ENCODE assay signal across 11 cellular contexts in the genomic region with DNA sequence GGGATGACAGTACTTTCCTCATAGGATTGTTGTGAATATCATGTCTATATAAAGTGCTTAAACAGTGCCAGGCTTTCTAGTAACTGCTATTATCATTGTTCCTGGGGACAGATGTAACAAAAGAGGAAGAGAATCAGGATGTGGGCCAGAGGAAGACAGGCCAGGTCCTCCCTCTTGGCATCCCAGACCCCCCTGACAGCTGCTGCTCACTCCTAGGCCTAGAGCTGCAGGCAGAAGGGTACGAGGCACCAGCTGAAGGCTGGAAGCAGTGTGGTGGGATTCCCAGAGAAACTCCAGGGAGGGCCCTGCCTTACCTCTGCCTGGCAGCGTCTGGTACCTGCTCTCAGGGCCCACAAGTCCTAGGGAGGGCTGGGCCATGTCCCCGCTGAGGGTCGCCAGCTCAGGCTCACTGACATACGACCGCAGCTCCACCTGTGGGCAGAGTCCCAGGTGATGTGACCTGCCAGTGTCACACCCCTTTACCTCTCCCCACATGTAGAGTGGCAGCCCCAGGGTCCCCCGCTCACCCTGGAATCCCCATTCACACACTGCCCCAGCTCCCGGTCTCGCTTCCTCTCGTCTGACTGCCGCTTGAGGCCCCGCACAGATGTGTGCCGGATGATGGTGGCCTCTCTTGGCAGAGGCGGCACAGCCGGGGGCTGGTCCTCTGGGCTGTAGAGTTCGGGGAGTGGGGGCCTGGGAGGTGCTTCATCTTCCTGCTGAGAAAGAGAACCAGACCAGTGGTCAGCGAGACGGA. TPM values are rescaled to one million over a fixed set of nuclear protein-coding genes. Genes with fewer than 3 reads are reported as not detected.
DNase-seq lines count a peak whose midpoint lies in the region; ATAC-seq and TF ChIP-seq lines count a peak whose summit lies in the region.
"Had no signal": no experiment of that assay in that cellular context is flagged by ENCODE, and none has a peak within 500 bp of the region (broad histone marks: within the 10 kb centered on the region; RNA-seq: fewer than 3 reads in every experiment).

No MANE protein-coding gene starts in this region.

- TF ChIP-seq CTCF in left ventricle myocardium inferior (IDR thresholded peaks at IDR 0.05; ENCODE audit: borderline replicate concordance) (no peak), upper lobe of left lung (IDR thresholded peaks at IDR 0.05) (no peak)

- H3K27ac ChIP-seq in left ventricle myocardium inferior (replicated peaks) (peak overlapping the region; percentile 67), muscle layer of duodenum (ENCODE audit: low read length) (peak overlapping the region; percentile 53), upper lobe of left lung (peak overlapping the region; percentile 59 to 74 (median 70))
- H3K27ac ChIP-seq: neutrophil, SK-N-MC had no signal

- intact Hi-C loops in left ventricle myocardium inferior (cut with micrococcal nuclease) (no loop called here), Right ventricle myocardium inferior (cut with DNase I) (no loop called here)

- TF ChIP-seq EP300 in upper lobe of left lung (IDR thresholded peaks at IDR 0.05): no peak

- peaks cover 23% of the 10 kb centered on the region for H3K4me1 Mint-ChIP-seq in activated T-helper 17 cell treated with anti-CD3 and anti-CD28 coated beads, Interleukin-2, amount 50 U/mL, for 72 hours

- peaks cover 46% of the 10 kb centered on the region for H3K36me3 Mint-ChIP-seq in activated T-helper 17 cell treated with anti-CD3 and anti-CD28 coated beads, Interleukin-2, amount 50 U/mL, for 72 hours (ENCODE audit: low read depth)

- peak overlapping the region; percentile 88 for H3K27ac Mint-ChIP-seq in activated T-helper 17 cell treated with anti-CD3 and anti-CD28 coated beads, Interleukin-2, amount 50 U/mL, for 72 hours

- TF ChIP-seq POLR2A in upper lobe of left lung (IDR thresholded peaks at IDR 0.05): no peak

- H3K9me3 ChIP-seq in left ventricle myocardium inferior (replicated peaks) (no peaks in the 10 kb centered on the region), muscle layer of duodenum (ENCODE audit: control insufficient read depth in 1 of 2, low read length in 2 of 2) (no peaks in the 10 kb centered on the region), upper lobe of left lung (no peaks in the 10 kb centered on the region)
- H3K9me3 ChIP-seq: neutrophil had no signal

- peaks cover 7% of the 10 kb centered on the region for H3K36me3 ChIP-seq in left ventricle myocardium inferior
- no peaks in the 10 kb centered on the region for H3K36me3 ChIP-seq in muscle layer of duodenum (ENCODE audit: control insufficient read depth in 1 of 2, insufficient read depth in 2 of 2, low read length in 2 of 2)
- peaks cover 0 to 11% (median 2%) of the 10 kb centered on the region in 4 donors for H3K36me3 ChIP-seq in upper lobe of left lung
- H3K36me3 ChIP-seq: neutrophil had no signal

- ATAC-seq in Right ventricle myocardium inferior (no peak), upper lobe of left lung (ENCODE audit: low FRiP score in 2 of 2) (peak in 1 of 2 donors; percentile 2)
- no peak for ATAC-seq in activated T-helper 17 cell treated with anti-CD3 and anti-CD28 coated beads, Interleukin-2, amount 50 U/mL, for 72 hours (replicated peaks)

- peak overlapping the region; percentile 69 for H3K4me3 Mint-ChIP-seq in activated T-helper 17 cell treated with anti-CD3 and anti-CD28 coated beads, Interleukin-2, amount 50 U/mL, for 72 hours
- H3K4me3 Mint-ChIP-seq: activated T-helper 1 cell treated with anti-CD3 and anti-CD28 coated beads, Interleukin-12 subunit alpha, Interleukin-12 subunit beta, Interleukin-2, Interleukin-4 antibody, amounts not matched to agents 30 ng/mL and 10 ng/mL and 1 ng/mL, durations not matched to agents 14 hours and 24 hours and 36 hours had no signal

- 79 to 91% methylated on average over 7 to 17 of the region's 18 CpGs for WGBS in upper lobe of left lung, 2 donors

- no peaks in the 10 kb centered on the region for H3K27me3 Mint-ChIP-seq in activated T-helper 17 cell treated with anti-CD3 and anti-CD28 coated beads, Interleukin-2, amount 50 U/mL, for 72 hours

- H3K27me3 ChIP-seq in left ventricle myocardium inferior (ENCODE audit: low read depth): no peaks in the 10 kb centered on the region
- H3K27me3 ChIP-seq in muscle layer of duodenum (ENCODE audit: low read depth, low read length): no peaks in the 10 kb centered on the region
- H3K27me3 ChIP-seq in upper lobe of left lung: no peaks in the 10 kb centered on the region
- H3K27me3 ChIP-seq: neutrophil had no signal

- DNase-seq in left ventricle myocardium inferior (no peak), Right ventricle myocardium inferior (ENCODE audit: missing footprints) (no peak), upper lobe of left lung (peak in 1 of 2 donors; percentile 63), NCI-H2029 treated with DMSO at 0.1 percent for 48 hours (lab: John Stamatoyannopoulos, UW) (no peak), cerebellum (ENCODE audit: low spot score) (no peak)
- no peak for DNase-seq in stimulated activated CD4-positive, alpha-beta T cell treated with anti-CD3 and anti-CD28 coated beads, Interleukin-2, amount 100 ng/mL, for 48 hours

- H3K4me3 ChIP-seq in left ventricle myocardium inferior (no peak overlapping the region), muscle layer of duodenum (ENCODE audit: low read depth in 1 of 2, low read length in 2 of 2) (no peak overlapping the region), upper lobe of left lung (no peak overlapping the region)
- H3K4me3 ChIP-seq: SK-N-MC had no signal

- H3K9me3 Mint-ChIP-seq in activated T-helper 17 cell treated with anti-CD3 and anti-CD28 coated beads, Interleukin-2, amount 50 U/mL, for 72 hours: no peaks in the 10 kb centered on the region
- H3K9me3 Mint-ChIP-seq: activated T-helper 1 cell treated with anti-CD3 and anti-CD28 coated beads, Interleukin-12 subunit alpha, Interleukin-12 subunit beta, Interleukin-2, Interleukin-4 antibody, amounts not matched to agents 30 ng/mL and 10 ng/mL and 1 ng/mL, durations not matched to agents 14 hours and 24 hours and 36 hours had no signal

- H3K4me1 ChIP-seq in left ventricle myocardium inferior: peaks cover 65% of the 10 kb centered on the region
- peaks cover 0 to 3% of the 10 kb centered on the region in 2 donors for H3K4me1 ChIP-seq in muscle layer of duodenum (ENCODE audit: control insufficient read depth in 1 of 2, insufficient read depth in 2 of 2, low read length in 2 of 2)
- H3K4me1 ChIP-seq in upper lobe of left lung: peaks cover 22 to 40% (median 27%) of the 10 kb centered on the region in 4 donors

RNA-seq across cellular contexts. Expression of gene C11orf58, which starts 52.2 kb away (rescaled TPM):
- 105 TPM for total RNA-seq in left ventricle myocardium inferior
- 102 TPM for total RNA-seq in Right ventricle myocardium inferior
- total RNA-seq in activated T-helper 17 cell treated with anti-CD3 and anti-CD28 coated beads, Interleukin-2, amount 50 U/mL, for 72 hours: 100 to 1,000 TPM; 122 to 126 TPM
- total RNA-seq in upper lobe of left lung: 100 to 1,000 TPM in 5 of 6 donors, 10 to 100 TPM in 1; 99.9 to 179 (median 112) TPM
- 172 TPM for total RNA-seq in cerebellum
